1 cellular context compared by ENCODE assay signal in genomic region chr5:88226881-88227450, GRCh38.
TF ChIP-seq lines count a peak whose summit lies in the region.

No MANE protein-coding gene starts in this region.

TF ChIP-seq in GM12878, 131 proteins besides CTCF, POLR2A, EP300 and RAD21:
- TF ChIP-seq, protein P1, sequence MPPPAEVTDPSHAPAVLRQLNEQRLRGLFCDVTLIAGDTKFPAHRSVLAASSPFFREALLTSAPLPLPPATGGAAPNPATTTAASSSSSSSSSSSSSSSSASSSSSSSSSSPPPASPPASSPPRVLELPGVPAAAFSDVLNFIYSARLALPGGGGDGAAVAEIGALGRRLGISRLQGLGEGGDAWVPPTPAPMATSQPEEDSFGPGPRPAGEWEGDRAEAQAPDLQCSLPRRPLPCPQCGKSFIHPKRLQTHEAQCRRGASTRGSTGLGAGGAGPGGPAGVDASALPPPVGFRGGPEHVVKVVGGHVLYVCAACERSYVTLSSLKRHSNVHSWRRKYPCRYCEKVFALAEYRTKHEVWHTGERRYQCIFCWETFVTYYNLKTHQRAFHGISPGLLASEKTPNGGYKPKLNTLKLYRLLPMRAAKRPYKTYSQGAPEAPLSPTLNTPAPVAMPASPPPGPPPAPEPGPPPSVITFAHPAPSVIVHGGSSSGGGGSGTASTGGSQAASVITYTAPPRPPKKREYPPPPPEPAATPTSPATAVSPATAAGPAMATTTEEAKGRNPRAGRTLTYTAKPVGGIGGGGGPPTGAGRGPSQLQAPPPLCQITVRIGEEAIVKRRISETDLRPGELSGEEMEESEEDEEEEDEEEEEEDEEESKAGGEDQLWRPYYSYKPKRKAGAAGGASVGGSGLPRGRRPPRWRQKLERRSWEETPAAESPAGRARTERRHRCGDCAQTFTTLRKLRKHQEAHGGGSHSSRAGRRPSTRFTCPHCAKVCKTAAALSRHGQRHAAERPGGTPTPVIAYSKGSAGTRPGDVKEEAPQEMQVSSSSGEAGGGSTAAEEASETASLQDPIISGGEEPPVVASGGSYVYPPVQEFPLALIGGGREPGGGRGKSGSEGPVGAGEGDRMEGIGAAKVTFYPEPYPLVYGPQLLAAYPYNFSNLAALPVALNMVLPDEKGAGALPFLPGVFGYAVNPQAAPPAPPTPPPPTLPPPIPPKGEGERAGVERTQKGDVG (CRISPR knock-in tag; IDR thresholded peaks at IDR 0.05) = no peak
- TF ChIP-seq CHD1 (IDR thresholded peaks at IDR 0.05; ENCODE audit: low read depth, low read length) (no peak), KAT2A (conservative IDR thresholded peaks at IDR 0.05; ENCODE audit: control insufficient read depth, low read depth, low read length) (no peak), NBN (IDR thresholded peaks at IDR 0.05) (no peak), ELK1 (IDR thresholded peaks at IDR 0.05; ENCODE audit: low read depth, low read length) (no peak), RBBP5 (conservative IDR thresholded peaks at IDR 0.05) (no peak), RCOR1 (conservative IDR thresholded peaks at IDR 0.05; ENCODE audit: low read depth, low read length) (no peak), NFXL1 (IDR thresholded peaks at IDR 0.05; ENCODE audit: borderline replicate concordance) (no peak), TAF1 (IDR thresholded peaks at IDR 0.05; ENCODE audit: borderline replicate concordance, low read depth, low read length) (no peak), PKNOX1 (IDR thresholded peaks at IDR 0.05) (no peak), TCF7 (IDR thresholded peaks at IDR 0.05; ENCODE audit: borderline replicate concordance) (no peak), MAX (IDR thresholded peaks at IDR 0.05; ENCODE audit: low read depth, low read length) (no peak), EED (IDR thresholded peaks at IDR 0.05; ENCODE audit: low read depth) (no peak)
- TF ChIP-seq, protein P2, sequence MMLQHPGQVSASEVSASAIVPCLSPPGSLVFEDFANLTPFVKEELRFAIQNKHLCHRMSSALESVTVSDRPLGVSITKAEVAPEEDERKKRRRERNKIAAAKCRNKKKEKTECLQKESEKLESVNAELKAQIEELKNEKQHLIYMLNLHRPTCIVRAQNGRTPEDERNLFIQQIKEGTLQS (IDR thresholded peaks at IDR 0.05; ENCODE audit: borderline replicate concordance, extremely low read depth, low read depth, low read length) = no peak
